ENCODE assay signal across 24 cellular contexts in genomic region chr3:121436641-121437040, GRCh38.
DNase-seq lines count a peak whose midpoint lies in the region; ATAC-seq and TF ChIP-seq lines count a peak whose summit lies in the region.
"Had no signal": no experiment of that assay in that cellular context is flagged by ENCODE, and none has a peak within 500 bp of the region (broad histone marks: within the 10 kb centered on the region; RNA-seq: fewer than 3 reads in every experiment).

No MANE protein-coding gene starts in this region.

- intact Hi-C loops in OCI-LY7 (cut with micrococcal nuclease; ENCODE audit: unreplicated experiment) = no loop called here

- TF ChIP-seq CTCF in osteoblast (IDR thresholded peaks at IDR 0.05; ENCODE audit: extremely low read depth, low read depth, low read length) = no peak
- no peak for TF ChIP-seq CTCF in OCI-LY7 (conservative IDR thresholded peaks at IDR 0.05; ENCODE audit: low read length)

- BruUV-seq in OCI-LY7 (replicated peaks; lab: Mats Ljungman, UMichigan) = no TSS peak

- H3K36me3 ChIP-seq in osteoblast (ENCODE audit: insufficient read depth, low read length) (no peaks in the 10 kb centered on the region), OCI-LY7 (ENCODE audit: insufficient read depth, low read length) (peaks cover 99% of the 10 kb centered on the region)
- H3K36me3 ChIP-seq: esophagus squamous epithelium, thyroid gland had no signal

- no peaks in the 10 kb centered on the region for H3K79me2 ChIP-seq in osteoblast (ENCODE audit: insufficient read depth, low read length)
- H3K79me2 ChIP-seq in OCI-LY7 (ENCODE audit: insufficient read depth, low read depth, low read length) = no peaks in the 10 kb centered on the region

- no peaks in the 10 kb centered on the region for H3K27me3 ChIP-seq in osteoblast (ENCODE audit: insufficient read depth, low read length)
- H3K27me3 ChIP-seq: esophagus squamous epithelium, thyroid gland had no signal

- H3K4me2 ChIP-seq in osteoblast (ENCODE audit: insufficient read depth, low read length) (no peak overlapping the region), OCI-LY7 (ENCODE audit: low read length) (no peak overlapping the region)

- no peaks in the 10 kb centered on the region for H3K9me2 ChIP-seq in OCI-LY7 (ENCODE audit: insufficient read depth, low read length)

- no peak overlapping the region for H3K27ac ChIP-seq in osteoblast (ENCODE audit: low read depth, low read length)
- H3K27ac ChIP-seq in OCI-LY7 (ENCODE audit: low read depth, low read length, poor library complexity, severe bottlenecking) = no peak overlapping the region
- H3K27ac ChIP-seq: esophagus squamous epithelium, SK-N-MC, thyroid gland had no signal

- no peaks in the 10 kb centered on the region for H3K4me1 ChIP-seq in osteoblast (ENCODE audit: insufficient read depth, low read length)
- peaks cover 17% of the 10 kb centered on the region for H3K4me1 ChIP-seq in OCI-LY7 (ENCODE audit: insufficient read depth, low read length, poor library complexity, severe bottlenecking)

- no peak for ATAC-seq in HG03520 (IDR thresholded peaks at IDR 0.05; ENCODE audit: unreplicated experiment)
- ATAC-seq: activated CD8-positive, alpha-beta T cell treated with anti-CD3 and anti-CD28 coated beads for 36 hours; left colon; stimulated activated memory B cell treated with anti-CD40 and anti-IgM and Interleukin-4, amounts not matched to agents 10 μg/mL and 1 μg/mL and 100 μg/mL, for 72 hours had no signal

- CTCF ChIA-PET in OCI-LY7 (lab: Charles Lee; ENCODE audit: unreplicated experiment) = interaction anchor here (0.9 kb wide), 1 partner anchor 18 kb away, joined by 3 read pairs; no protein-coding TSS in a partner anchor

- H2AFZ ChIP-seq in osteoblast (ENCODE audit: low read length) = peak overlapping the region; percentile 56
- no peak overlapping the region for H2AFZ ChIP-seq in OCI-LY7 (ENCODE audit: low read length)

- DNase-seq in HT1080 (ENCODE audit: low read depth) = peak; percentile 21
- peak; percentile 21 for DNase-seq in NCI-H2107 (lab: John Stamatoyannopoulos, UW)
- peak; percentile 42 for DNase-seq in cerebellar cortex (ENCODE audit: low spot score)
- DNase-seq in osteoblast (ENCODE audit: insufficient read length, low spot score, missing footprints) = no peak
- DNase-seq in NCI-H748 treated with DMSO at 0.1 percent for 48 hours (lab: John Stamatoyannopoulos, UW) = no peak
- no peak for DNase-seq in OCI-LY7 (ENCODE audit: low spot score)
- DNase-seq: activated CD4-positive, CD25-positive, alpha-beta regulatory T cell; activated CD8-positive, alpha-beta T cell treated with anti-CD3 and anti-CD28 coated beads for 36 hours; activated naive CD4-positive, alpha-beta T cell treated with Interleukin-2 at 50 U/mL for 16 hours; activated T-cell treated with anti-CD3 and anti-CD28 coated beads, Interleukin-2, amount 50 U/mL, for 1 hour; amniotic stem cell; CD4-positive, alpha-beta memory T cell; effector CD4-positive, alpha-beta T cell; esophagus squamous epithelium; KBM-7; left colon; NCI-H1092; NCI-H2081 treated with DMSO at 0.1 percent for 48 hours; posterior cingulate gyrus; stimulated activated CD4-positive, alpha-beta T cell treated with anti-CD3 and anti-CD28 coated beads, Interleukin-1b, Interleukin-23, amount 100 ng/mL, for 48 hours had no signal

- no peak overlapping the region for H3K4me3 ChIP-seq in osteoblast (ENCODE audit: insufficient read depth, low read length)
- H3K4me3 ChIP-seq in OCI-LY7 (ENCODE audit: low read depth, low read length, poor library complexity, severe bottlenecking) = no peak overlapping the region
- H3K4me3 ChIP-seq: esophagus squamous epithelium, SK-N-MC, thyroid gland had no signal

- no peaks in the 10 kb centered on the region for H4K20me1 ChIP-seq in osteoblast (ENCODE audit: insufficient read depth, low read length)
- H4K20me1 ChIP-seq in OCI-LY7 (ENCODE audit: insufficient read depth, low read length) = no peaks in the 10 kb centered on the region

- POLR2A ChIA-PET in OCI-LY7 (lab: Charles Lee) = no interaction called here

- H3K9me3 ChIP-seq in osteoblast (ENCODE audit: low read depth, low read length) (no peaks in the 10 kb centered on the region), OCI-LY7 (ENCODE audit: low read length) (no peaks in the 10 kb centered on the region)
- H3K9me3 ChIP-seq: esophagus squamous epithelium, thyroid gland had no signal

Comparison
In these comparisons a context has a peak if more than half of its experiments do, and no peak if none do; other contexts are left out.
1. DNase-seq: peak in HT1080 (single experiment), NCI-H2107 (single experiment) and cerebellar cortex (single experiment); none in osteoblast (single experiment), NCI-H748 treated with DMSO at 0.1 percent for 48 hours (single experiment) and OCI-LY7 (single experiment).